Comparison of ENCODE assay signal across 21 cellular contexts in the genomic region with DNA sequence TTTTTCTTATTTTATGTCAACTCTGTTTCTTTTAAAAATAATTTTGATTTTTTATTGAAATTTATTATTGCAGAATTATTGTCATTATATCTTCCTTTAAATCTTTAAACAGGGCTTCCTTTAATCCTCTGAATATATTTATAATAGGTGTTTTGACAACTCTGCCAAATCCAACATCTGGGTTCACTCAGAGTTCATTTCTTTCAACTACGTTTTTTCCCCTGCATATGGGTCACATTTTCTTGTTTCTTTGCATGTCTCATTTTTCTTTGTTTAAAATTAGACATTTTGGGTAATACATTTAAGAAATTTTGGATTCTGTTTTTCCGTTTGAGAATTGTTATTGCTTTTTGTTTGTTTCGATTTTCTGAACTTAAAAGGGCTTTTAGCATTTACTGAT.
"Had no signal": no experiment of that assay in that cellular context is flagged by ENCODE, and none has a peak within 500 bp of the region (broad histone marks: within the 10 kb centered on the region; RNA-seq: fewer than 3 reads in every experiment).

No MANE protein-coding gene starts in this region.

- H3K27me3 ChIP-seq: SJSA1 had no signal

- FAIRE-seq: RCC 7860 had no signal

- H3K4me3 ChIP-seq: SJSA1, SK-N-MC had no signal

- DNase-seq: KBM-7, MV-4-11, NCI-H1048, NCI-H1105, NCI-H1417, NCI-H1436 treated with DMSO at 0.1 percent for 48 hours, NCI-H1694, NCI-H187 treated with DMSO at 0.1 percent for 48 hours, NCI-H2029 treated with DMSO at 0.1 percent for 48 hours, NCI-H2171 treated with DMSO at 0.1 percent for 48 hours, NCI-H345, NCI-H446 treated with DMSO at 0.1 percent for 48 hours, NCI-H510A treated with DMSO at 0.1 percent for 48 hours, NCI-H526 treated with DMSO at 0.1 percent for 48 hours, NCI-H748 treated with DMSO at 0.1 percent for 48 hours, Right ventricle myocardium superior, RPMI8226, SIG-M5 had no signal

- H3K27ac ChIP-seq: SJSA1, SK-N-MC had no signal

- H3K9me3 ChIP-seq: SJSA1 had no signal

- H3K36me3 ChIP-seq: SJSA1 had no signal
